8 cellular contexts compared by ENCODE assay signal in genomic region chr17:7932483-7932891, GRCh38. TPM values are rescaled to one million over a fixed set of nuclear protein-coding genes. Genes with fewer than 3 reads are reported as not detected.
DNase-seq lines count a peak whose midpoint lies in the region; ATAC-seq and TF ChIP-seq lines count a peak whose summit lies in the region.

No MANE protein-coding gene starts in this region.

- peak overlapping the region; percentile 98 for H3K4me2 ChIP-seq in hepatocyte

- H3K27ac ChIP-seq in ascending aorta: peak overlapping the region; percentile 22 to 52
- peak overlapping the region; percentile 40 for H3K27ac ChIP-seq in hepatocyte

- H3K9me3 ChIP-seq in ascending aorta (no peaks in the 10 kb centered on the region), hepatocyte (ENCODE audit: low read depth) (no peaks in the 10 kb centered on the region)

- ATAC-seq in GM18909 (IDR thresholded peaks at IDR 0.05; ENCODE audit: poor library complexity, unreplicated experiment): peak; percentile 7

- WGBS in hepatocyte (ENCODE audit: low lambda C conversion rate, missing lambda C conversion rate): 4% methylated on average over 17 of the region's 17 CpGs

- TF ChIP-seq CTCF in ascending aorta (IDR thresholded peaks at IDR 0.05) (no peak), hepatocyte (IDR thresholded peaks at IDR 0.05; ENCODE audit: poor library complexity) (no peak), retinal pigment epithelial cell (conservative IDR thresholded peaks at IDR 0.05; ENCODE audit: low read depth, low read length) (no peak)

- H3K9me2 ChIP-seq in hepatocyte (replicated peaks; ENCODE audit: insufficient read depth): no peaks in the 10 kb centered on the region

- intact Hi-C loops in ascending aorta (cut with DNase I): loop anchor here (1.0 kb wide), 2 partner anchors 45 to 75 kb away; partner anchors contain the start of gene NAA38

- peaks cover 39% of the 10 kb centered on the region for H3K79me2 ChIP-seq in hepatocyte

- peaks cover 12 to 18% of the 10 kb centered on the region in 2 donors for H3K4me1 ChIP-seq in ascending aorta
- H3K4me1 ChIP-seq in hepatocyte (ENCODE audit: insufficient read depth): peaks cover 26% of the 10 kb centered on the region

- H3K27me3 ChIP-seq in ascending aorta (no peaks in the 10 kb centered on the region), hepatocyte (no peaks in the 10 kb centered on the region)

- DNase-seq in Ammon's horn (ENCODE audit: low spot score) (peak; percentile 40), NCI-H1105 treated with DMSO at 0.1 percent for 48 hours (lab: John Stamatoyannopoulos, UW) (peak; percentile 49), ascending aorta (ENCODE audit: low spot score in 2 of 2) (no peak), hepatocyte (ENCODE audit: low spot score) (peak; percentile 44), retinal pigment epithelial cell (ENCODE audit: low read depth) (no peak), NCI-H524 treated with DMSO at 0.1 percent for 48 hours (lab: John Stamatoyannopoulos, UW) (no peak), NCI-H2081 treated with DMSO at 0.1 percent for 48 hours (lab: John Stamatoyannopoulos, UW) (no peak)

- H3K4me3 ChIP-seq in ascending aorta (peak overlapping the region; percentile 76 to 84), hepatocyte (peak overlapping the region; percentile 54), retinal pigment epithelial cell (ENCODE audit: low read length) (peak overlapping the region; percentile 99)

- H3K36me3 ChIP-seq in ascending aorta (peaks cover 5 to 21% of the 10 kb centered on the region in 2 donors), hepatocyte (replicated peaks; ENCODE audit: insufficient read depth, low read depth) (no peaks in the 10 kb centered on the region)

- peak overlapping the region; percentile 54 for H2AFZ ChIP-seq in hepatocyte

- no peaks in the 10 kb centered on the region for H4K20me1 ChIP-seq in hepatocyte (ENCODE audit: insufficient read depth, poor library complexity, severe bottlenecking)

RNA-seq across cellular contexts. Expression of gene CNTROB, which starts 0.5 kb away (rescaled TPM):
- total RNA-seq in ascending aorta (13.7 TPM), hepatocyte (19.4 and 21.1 TPM in 2 replicates)
- 30.6 and 37.5 TPM in 2 replicates for polyA plus RNA-seq in hepatocyte

RNA-seq across cellular contexts. Expression of gene TRAPPC1, which starts 0.7 kb away (rescaled TPM):
- total RNA-seq in ascending aorta: 36.0 TPM
- total RNA-seq in hepatocyte: 20.7 and 29.5 TPM in 2 replicates
- 272 and 299 TPM in 2 replicates for polyA plus RNA-seq in hepatocyte

RNA-seq across cellular contexts. Expression of gene KCNAB3, which starts 2.8 kb away (rescaled TPM):
- not detected for total RNA-seq in ascending aorta
- 1.4 and 1.8 TPM in 2 replicates for total RNA-seq in hepatocyte
- 1.8 and 3.8 TPM in 2 replicates for polyA plus RNA-seq in hepatocyte

RNA-seq across cellular contexts. Expression of gene RNF227, which starts 16.4 kb away (rescaled TPM):
- total RNA-seq in ascending aorta (0.32 TPM), hepatocyte (2.9 and 3.5 TPM in 2 replicates)
- polyA plus RNA-seq in hepatocyte: 2.5 and 4.8 TPM in 2 replicates

RNA-seq across cellular contexts. Expression of gene CHD3, which starts 43.9 kb away (rescaled TPM):
- total RNA-seq in ascending aorta: 102 TPM
- 65.6 and 75.3 TPM in 2 replicates for total RNA-seq in hepatocyte
- 41.2 and 49.4 TPM in 2 replicates for polyA plus RNA-seq in hepatocyte

Comparison
In these comparisons a context has a peak if more than half of its experiments do, and no peak if none do; other contexts are left out.
1. DNase-seq: peak in Ammon's horn (single experiment), NCI-H1105 treated with DMSO at 0.1 percent for 48 hours (single experiment) and hepatocyte (single experiment); none in ascending aorta (0 of 2), retinal pigment epithelial cell (single experiment), NCI-H524 treated with DMSO at 0.1 percent for 48 hours (single experiment) and NCI-H2081 treated with DMSO at 0.1 percent for 48 hours (single experiment).
2. Peak in every context shown above with its lines, with median percentiles within 50 percentile points of each other: H3K4me3 ChIP-seq.